Comparison of ENCODE assay signal across 1 cellular context in genomic region chr9:128061305-128061704, GRCh38.
TF ChIP-seq lines count a peak whose summit lies in the region.

No MANE protein-coding gene starts in this region.

TF ChIP-seq in HepG2, 621 proteins besides CTCF, POLR2A, EP300 and RAD21:
- TF ChIP-seq TRIM24 (CRISPR knock-in tag; IDR thresholded peaks at IDR 0.05) = no peak
- no peak for TF ChIP-seq PCBP2 (optimal IDR thresholded peaks at IDR 0.05; ENCODE audit: low read depth, low read length, poor library complexity, severe bottlenecking)
- TF ChIP-seq NFIC (IDR thresholded peaks at IDR 0.05; ENCODE audit: low read length) = no peak
- TF ChIP-seq HCFC1 (IDR thresholded peaks at IDR 0.05; ENCODE audit: low read depth, low read length) = no peak
- TF ChIP-seq ZNF773 (CRISPR knock-in tag; IDR thresholded peaks at IDR 0.05; ENCODE audit: borderline replicate concordance) = no peak
- no peak for TF ChIP-seq RNF2 (conservative IDR thresholded peaks at IDR 0.05; ENCODE audit: low read depth)
- TF ChIP-seq ZNF451 (CRISPR knock-in tag; IDR thresholded peaks at IDR 0.05) = no peak
- TF ChIP-seq SPEN (CRISPR knock-in tag; IDR thresholded peaks at IDR 0.05; ENCODE audit: low read depth) = no peak
- no peak for TF ChIP-seq PCBP1 (IDR thresholded peaks at IDR 0.05; ENCODE audit: borderline replicate concordance, low read depth, low read length)
- no peak for TF ChIP-seq SMYD3 (CRISPR knock-in tag; IDR thresholded peaks at IDR 0.05)
- TF ChIP-seq SIX4 (CRISPR knock-in tag; IDR thresholded peaks at IDR 0.05) = no peak
- no peak for TF ChIP-seq ZNF260 (CRISPR knock-in tag; IDR thresholded peaks at IDR 0.05; ENCODE audit: borderline replicate concordance, low read depth)
- TF ChIP-seq ZNF570 (CRISPR knock-in tag; IDR thresholded peaks at IDR 0.05; ENCODE audit: borderline replicate concordance) = no peak
- no peak for TF ChIP-seq ZNF207 (IDR thresholded peaks at IDR 0.05; ENCODE audit: borderline replicate concordance)
- TF ChIP-seq ZNF367 (CRISPR knock-in tag; IDR thresholded peaks at IDR 0.05; ENCODE audit: borderline replicate concordance) = no peak
- TF ChIP-seq DNMT1 (CRISPR knock-in tag; IDR thresholded peaks at IDR 0.05) = no peak
- no peak for TF ChIP-seq MAX (IDR thresholded peaks at IDR 0.05)
- no peak for TF ChIP-seq ZNF333 (CRISPR knock-in tag; IDR thresholded peaks at IDR 0.05; ENCODE audit: borderline replicate concordance)
- no peak for TF ChIP-seq FOSL1 (CRISPR knock-in tag; IDR thresholded peaks at IDR 0.05; ENCODE audit: borderline replicate concordance)
- no peak for TF ChIP-seq HNF4A (CRISPR knock-in tag; IDR thresholded peaks at IDR 0.05)
